ENCODE assay signal across 2 cellular contexts in the genomic region with DNA sequence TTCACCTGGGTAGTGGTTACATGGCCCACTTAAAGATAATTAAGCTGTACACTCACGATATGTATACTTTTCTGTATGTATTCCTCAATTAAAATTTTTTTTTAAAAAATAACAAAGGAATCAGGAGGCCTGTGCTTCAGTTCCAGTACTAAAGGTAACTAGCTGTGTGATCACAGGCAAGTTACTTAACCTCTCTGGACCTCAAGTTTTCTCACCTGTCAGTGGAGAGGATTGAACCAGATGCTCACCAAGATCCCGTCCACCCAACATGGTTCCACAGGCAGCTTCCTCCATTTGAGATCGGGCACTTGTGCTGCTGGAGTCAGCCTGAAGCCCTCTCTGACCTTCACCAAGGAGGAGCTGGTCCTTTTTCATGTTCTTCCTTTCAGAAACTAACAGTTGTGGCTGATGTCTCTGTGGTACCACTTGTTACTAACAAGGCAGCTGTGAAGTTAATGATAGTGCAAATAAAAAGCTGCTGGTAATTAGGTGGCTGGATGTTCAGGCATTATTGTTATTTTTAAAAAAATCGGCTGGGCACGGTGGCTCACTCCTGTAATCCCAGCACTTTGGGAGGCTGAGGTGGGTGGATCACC.
TF ChIP-seq lines count a peak whose summit lies in the region.

No MANE protein-coding gene starts in this region.

TF ChIP-seq in GM12878, 131 proteins besides CTCF, POLR2A, EP300 and RAD21 (continues in another document):
- no peak for TF ChIP-seq BMI1 (IDR thresholded peaks at IDR 0.05; ENCODE audit: borderline replicate concordance)
- no peak for TF ChIP-seq MXI1 (IDR thresholded peaks at IDR 0.05; ENCODE audit: low read depth, low read length)
- TF ChIP-seq ZNF274 (IDR thresholded peaks at IDR 0.05; ENCODE audit: insufficient read depth, insufficient read length), result no peak
- TF ChIP-seq SRF (IDR thresholded peaks at IDR 0.05; ENCODE audit: low read depth in 2 of 2, low read length in 2 of 2), result no peak
- TF ChIP-seq, protein P1, sequence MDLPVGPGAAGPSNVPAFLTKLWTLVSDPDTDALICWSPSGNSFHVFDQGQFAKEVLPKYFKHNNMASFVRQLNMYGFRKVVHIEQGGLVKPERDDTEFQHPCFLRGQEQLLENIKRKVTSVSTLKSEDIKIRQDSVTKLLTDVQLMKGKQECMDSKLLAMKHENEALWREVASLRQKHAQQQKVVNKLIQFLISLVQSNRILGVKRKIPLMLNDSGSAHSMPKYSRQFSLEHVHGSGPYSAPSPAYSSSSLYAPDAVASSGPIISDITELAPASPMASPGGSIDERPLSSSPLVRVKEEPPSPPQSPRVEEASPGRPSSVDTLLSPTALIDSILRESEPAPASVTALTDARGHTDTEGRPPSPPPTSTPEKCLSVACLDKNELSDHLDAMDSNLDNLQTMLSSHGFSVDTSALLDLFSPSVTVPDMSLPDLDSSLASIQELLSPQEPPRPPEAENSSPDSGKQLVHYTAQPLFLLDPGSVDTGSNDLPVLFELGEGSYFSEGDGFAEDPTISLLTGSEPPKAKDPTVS (IDR thresholded peaks at IDR 0.05; ENCODE audit: low read depth, low read length), result no peak
- no peak for TF ChIP-seq HDAC2 (IDR thresholded peaks at IDR 0.05)
- TF ChIP-seq RBBP5 (conservative IDR thresholded peaks at IDR 0.05), result no peak
- TF ChIP-seq CBFB (IDR thresholded peaks at IDR 0.05; ENCODE audit: low read depth), result no peak
- TF ChIP-seq, protein P2, sequence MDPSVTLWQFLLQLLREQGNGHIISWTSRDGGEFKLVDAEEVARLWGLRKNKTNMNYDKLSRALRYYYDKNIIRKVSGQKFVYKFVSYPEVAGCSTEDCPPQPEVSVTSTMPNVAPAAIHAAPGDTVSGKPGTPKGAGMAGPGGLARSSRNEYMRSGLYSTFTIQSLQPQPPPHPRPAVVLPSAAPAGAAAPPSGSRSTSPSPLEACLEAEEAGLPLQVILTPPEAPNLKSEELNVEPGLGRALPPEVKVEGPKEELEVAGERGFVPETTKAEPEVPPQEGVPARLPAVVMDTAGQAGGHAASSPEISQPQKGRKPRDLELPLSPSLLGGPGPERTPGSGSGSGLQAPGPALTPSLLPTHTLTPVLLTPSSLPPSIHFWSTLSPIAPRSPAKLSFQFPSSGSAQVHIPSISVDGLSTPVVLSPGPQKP (IDR thresholded peaks at IDR 0.05; ENCODE audit: low read depth, low read length), result no peak
- TF ChIP-seq, protein P3, sequence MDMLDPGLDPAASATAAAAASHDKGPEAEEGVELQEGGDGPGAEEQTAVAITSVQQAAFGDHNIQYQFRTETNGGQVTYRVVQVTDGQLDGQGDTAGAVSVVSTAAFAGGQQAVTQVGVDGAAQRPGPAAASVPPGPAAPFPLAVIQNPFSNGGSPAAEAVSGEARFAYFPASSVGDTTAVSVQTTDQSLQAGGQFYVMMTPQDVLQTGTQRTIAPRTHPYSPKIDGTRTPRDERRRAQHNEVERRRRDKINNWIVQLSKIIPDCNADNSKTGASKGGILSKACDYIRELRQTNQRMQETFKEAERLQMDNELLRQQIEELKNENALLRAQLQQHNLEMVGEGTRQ (IDR thresholded peaks at IDR 0.05; ENCODE audit: borderline replicate concordance, low read depth, low read length), result no peak
- TF ChIP-seq, protein P4, sequence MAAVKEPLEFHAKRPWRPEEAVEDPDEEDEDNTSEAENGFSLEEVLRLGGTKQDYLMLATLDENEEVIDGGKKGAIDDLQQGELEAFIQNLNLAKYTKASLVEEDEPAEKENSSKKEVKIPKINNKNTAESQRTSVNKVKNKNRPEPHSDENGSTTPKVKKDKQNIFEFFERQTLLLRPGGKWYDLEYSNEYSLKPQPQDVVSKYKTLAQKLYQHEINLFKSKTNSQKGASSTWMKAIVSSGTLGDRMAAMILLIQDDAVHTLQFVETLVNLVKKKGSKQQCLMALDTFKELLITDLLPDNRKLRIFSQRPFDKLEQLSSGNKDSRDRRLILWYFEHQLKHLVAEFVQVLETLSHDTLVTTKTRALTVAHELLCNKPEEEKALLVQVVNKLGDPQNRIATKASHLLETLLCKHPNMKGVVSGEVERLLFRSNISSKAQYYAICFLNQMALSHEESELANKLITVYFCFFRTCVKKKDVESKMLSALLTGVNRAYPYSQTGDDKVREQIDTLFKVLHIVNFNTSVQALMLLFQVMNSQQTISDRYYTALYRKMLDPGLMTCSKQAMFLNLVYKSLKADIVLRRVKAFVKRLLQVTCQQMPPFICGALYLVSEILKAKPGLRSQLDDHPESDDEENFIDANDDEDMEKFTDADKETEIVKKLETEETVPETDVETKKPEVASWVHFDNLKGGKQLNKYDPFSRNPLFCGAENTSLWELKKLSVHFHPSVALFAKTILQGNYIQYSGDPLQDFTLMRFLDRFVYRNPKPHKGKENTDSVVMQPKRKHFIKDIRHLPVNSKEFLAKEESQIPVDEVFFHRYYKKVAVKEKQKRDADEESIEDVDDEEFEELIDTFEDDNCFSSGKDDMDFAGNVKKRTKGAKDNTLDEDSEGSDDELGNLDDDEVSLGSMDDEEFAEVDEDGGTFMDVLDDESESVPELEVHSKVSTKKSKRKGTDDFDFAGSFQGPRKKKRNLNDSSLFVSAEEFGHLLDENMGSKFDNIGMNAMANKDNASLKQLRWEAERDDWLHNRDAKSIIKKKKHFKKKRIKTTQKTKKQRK (IDR thresholded peaks at IDR 0.05; ENCODE audit: low read depth, low read length), result no peak
- no peak for TF ChIP-seq MTA2 (IDR thresholded peaks at IDR 0.05; ENCODE audit: low read depth)
- TF ChIP-seq MEF2A (IDR thresholded peaks at IDR 0.05; ENCODE audit: insufficient read depth, low read depth, low read length), result no peak
- TF ChIP-seq, protein P5, sequence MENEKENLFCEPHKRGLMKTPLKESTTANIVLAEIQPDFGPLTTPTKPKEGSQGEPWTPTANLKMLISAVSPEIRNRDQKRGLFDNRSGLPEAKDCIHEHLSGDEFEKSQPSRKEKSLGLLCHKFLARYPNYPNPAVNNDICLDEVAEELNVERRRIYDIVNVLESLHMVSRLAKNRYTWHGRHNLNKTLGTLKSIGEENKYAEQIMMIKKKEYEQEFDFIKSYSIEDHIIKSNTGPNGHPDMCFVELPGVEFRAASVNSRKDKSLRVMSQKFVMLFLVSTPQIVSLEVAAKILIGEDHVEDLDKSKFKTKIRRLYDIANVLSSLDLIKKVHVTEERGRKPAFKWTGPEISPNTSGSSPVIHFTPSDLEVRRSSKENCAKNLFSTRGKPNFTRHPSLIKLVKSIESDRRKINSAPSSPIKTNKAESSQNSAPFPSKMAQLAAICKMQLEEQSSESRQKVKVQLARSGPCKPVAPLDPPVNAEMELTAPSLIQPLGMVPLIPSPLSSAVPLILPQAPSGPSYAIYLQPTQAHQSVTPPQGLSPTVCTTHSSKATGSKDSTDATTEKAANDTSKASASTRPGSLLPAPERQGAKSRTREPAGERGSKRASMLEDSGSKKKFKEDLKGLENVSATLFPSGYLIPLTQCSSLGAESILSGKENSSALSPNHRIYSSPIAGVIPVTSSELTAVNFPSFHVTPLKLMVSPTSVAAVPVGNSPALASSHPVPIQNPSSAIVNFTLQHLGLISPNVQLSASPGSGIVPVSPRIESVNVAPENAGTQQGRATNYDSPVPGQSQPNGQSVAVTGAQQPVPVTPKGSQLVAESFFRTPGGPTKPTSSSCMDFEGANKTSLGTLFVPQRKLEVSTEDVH (IDR thresholded peaks at IDR 0.05; ENCODE audit: low read depth, partially characterized antibody), result no peak
- no peak for TF ChIP-seq CBX5 (IDR thresholded peaks at IDR 0.05; ENCODE audit: low read depth)
- no peak for TF ChIP-seq RAD51 (IDR thresholded peaks at IDR 0.05)

TF ChIP-seq in GM12891, 5 proteins besides CTCF, POLR2A, EP300 and RAD21:
- no peak for TF ChIP-seq PAX5 (IDR thresholded peaks at IDR 0.05; ENCODE audit: insufficient read depth, low read length, severe bottlenecking)
- TF ChIP-seq POU2F2 (IDR thresholded peaks at IDR 0.05; ENCODE audit: low read depth, low read length), result no peak
- no peak for TF ChIP-seq SPI1 (IDR thresholded peaks at IDR 0.05; ENCODE audit: low read depth, low read length)
- TF ChIP-seq POLR2AphosphoS5 (IDR thresholded peaks at IDR 0.05; ENCODE audit: low read depth, low read length), result no peak
- TF ChIP-seq TAF1 (IDR thresholded peaks at IDR 0.05; ENCODE audit: low read depth, low read length), result no peak
